Comparison of ENCODE assay signal across 1 cellular context in genomic region chr14:50545618-50546017, GRCh38.
TF ChIP-seq lines count a peak whose summit lies in the region.

No MANE protein-coding gene starts in this region.

TF ChIP-seq in GM23338, 12 proteins besides CTCF, POLR2A, EP300 and RAD21:
- TF ChIP-seq ZNF462 (CRISPR knock-in tag; IDR thresholded peaks at IDR 0.05), result no peak
- no peak for TF ChIP-seq EZH2 (IDR thresholded peaks at IDR 0.05; ENCODE audit: low read depth, unreplicated experiment)
- no peak for TF ChIP-seq POLR2AphosphoS5 (IDR thresholded peaks at IDR 0.05; ENCODE audit: low read depth)
- no peak for TF ChIP-seq ETS1 (IDR thresholded peaks at IDR 0.05)
- no peak for TF ChIP-seq JUNB (IDR thresholded peaks at IDR 0.05; ENCODE audit: unreplicated experiment)
- TF ChIP-seq NANOG (IDR thresholded peaks at IDR 0.05; ENCODE audit: borderline replicate concordance), result no peak
- TF ChIP-seq ZNF114 (CRISPR knock-in tag; IDR thresholded peaks at IDR 0.05), result no peak
- TF ChIP-seq ZNF331 (CRISPR knock-in tag; IDR thresholded peaks at IDR 0.05; ENCODE audit: low read depth), result no peak
- TF ChIP-seq STAT1 (IDR thresholded peaks at IDR 0.05; ENCODE audit: unreplicated experiment), result no peak
- TF ChIP-seq CREB1 (CRISPR knock-in tag; IDR thresholded peaks at IDR 0.05; ENCODE audit: low read depth), result no peak
- no peak for TF ChIP-seq EZH2phosphoT487 (IDR thresholded peaks at IDR 0.05; ENCODE audit: unreplicated experiment)
- TF ChIP-seq, protein P1, sequence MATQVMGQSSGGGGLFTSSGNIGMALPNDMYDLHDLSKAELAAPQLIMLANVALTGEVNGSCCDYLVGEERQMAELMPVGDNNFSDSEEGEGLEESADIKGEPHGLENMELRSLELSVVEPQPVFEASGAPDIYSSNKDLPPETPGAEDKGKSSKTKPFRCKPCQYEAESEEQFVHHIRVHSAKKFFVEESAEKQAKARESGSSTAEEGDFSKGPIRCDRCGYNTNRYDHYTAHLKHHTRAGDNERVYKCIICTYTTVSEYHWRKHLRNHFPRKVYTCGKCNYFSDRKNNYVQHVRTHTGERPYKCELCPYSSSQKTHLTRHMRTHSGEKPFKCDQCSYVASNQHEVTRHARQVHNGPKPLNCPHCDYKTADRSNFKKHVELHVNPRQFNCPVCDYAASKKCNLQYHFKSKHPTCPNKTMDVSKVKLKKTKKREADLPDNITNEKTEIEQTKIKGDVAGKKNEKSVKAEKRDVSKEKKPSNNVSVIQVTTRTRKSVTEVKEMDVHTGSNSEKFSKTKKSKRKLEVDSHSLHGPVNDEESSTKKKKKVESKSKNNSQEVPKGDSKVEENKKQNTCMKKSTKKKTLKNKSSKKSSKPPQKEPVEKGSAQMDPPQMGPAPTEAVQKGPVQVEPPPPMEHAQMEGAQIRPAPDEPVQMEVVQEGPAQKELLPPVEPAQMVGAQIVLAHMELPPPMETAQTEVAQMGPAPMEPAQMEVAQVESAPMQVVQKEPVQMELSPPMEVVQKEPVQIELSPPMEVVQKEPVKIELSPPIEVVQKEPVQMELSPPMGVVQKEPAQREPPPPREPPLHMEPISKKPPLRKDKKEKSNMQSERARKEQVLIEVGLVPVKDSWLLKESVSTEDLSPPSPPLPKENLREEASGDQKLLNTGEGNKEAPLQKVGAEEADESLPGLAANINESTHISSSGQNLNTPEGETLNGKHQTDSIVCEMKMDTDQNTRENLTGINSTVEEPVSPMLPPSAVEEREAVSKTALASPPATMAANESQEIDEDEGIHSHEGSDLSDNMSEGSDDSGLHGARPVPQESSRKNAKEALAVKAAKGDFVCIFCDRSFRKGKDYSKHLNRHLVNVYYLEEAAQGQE (IDR thresholded peaks at IDR 0.05; ENCODE audit: unreplicated experiment), result no peak
